In the genomic region with DNA sequence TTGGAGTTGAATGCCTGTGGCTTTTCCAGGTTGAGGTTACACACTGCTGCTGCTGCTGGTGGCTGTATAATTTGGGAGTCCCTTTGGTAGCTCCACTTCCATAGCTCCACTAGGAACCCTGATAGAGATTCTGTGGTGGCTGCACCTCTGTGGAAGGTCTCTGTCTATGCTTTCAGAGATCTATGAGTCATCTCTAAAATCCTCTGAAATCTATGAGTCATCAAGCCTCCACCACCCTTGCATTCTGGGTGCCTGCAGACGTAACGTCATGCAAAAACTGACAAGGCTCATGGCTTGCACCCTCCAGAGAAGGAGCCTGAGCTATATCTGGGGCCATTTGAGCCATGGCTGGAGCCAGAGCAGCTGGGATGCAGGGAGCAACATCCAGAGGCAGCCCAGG, we compare ENCODE assay signal across 9 cellular contexts.
DNase-seq lines count a peak whose midpoint lies in the region; ATAC-seq lines count a peak whose summit lies in the region.
"Had no signal": no experiment of that assay in that cellular context is flagged by ENCODE, and none has a peak within 500 bp of the region (broad histone marks: within the 10 kb centered on the region; RNA-seq: fewer than 3 reads in every experiment).

No MANE protein-coding gene starts in this region.

- ATAC-seq in GM18868 (IDR thresholded peaks at IDR 0.05; ENCODE audit: unreplicated experiment) (peak; percentile 80), HG03103 (IDR thresholded peaks at IDR 0.05; ENCODE audit: low read depth, unreplicated experiment) (peak; percentile 73), GM19397 (IDR thresholded peaks at IDR 0.05; ENCODE audit: unreplicated experiment) (no peak)

- peak; percentile 20 for DNase-seq in activated CD8-positive, alpha-beta memory T cell treated with anti-CD3 and anti-CD28 coated beads, Interleukin-2, amount 50 U/mL, for 4 hours
- peak; percentile 62 for DNase-seq in stimulated activated CD4-positive, alpha-beta T cell treated with anti-CD3 and anti-CD28 coated beads, Interleukin-15, amount 100 ng/mL, for 24 hours
- DNase-seq in UCSD-AML1 (lab: John Stamatoyannopoulos, UW; ENCODE audit: unreplicated experiment) (no peak), medulla oblongata (ENCODE audit: extremely low spot score) (no peak), NCI-H1105 treated with DMSO at 0.1 percent for 48 hours (lab: John Stamatoyannopoulos, UW) (no peak)
- DNase-seq: naive B cell had no signal

Comparison
In these comparisons a context has a peak if more than half of its experiments do, and no peak if none do; other contexts are left out.
1. DNase-seq: peak in activated CD8-positive, alpha-beta memory T cell treated with anti-CD3 and anti-CD28 coated beads, Interleukin-2, amount 50 U/mL, for 4 hours (single experiment) and stimulated activated CD4-positive, alpha-beta T cell treated with anti-CD3 and anti-CD28 coated beads, Interleukin-15, amount 100 ng/mL, for 24 hours (single experiment); none in UCSD-AML1 (single experiment), medulla oblongata (single experiment) and NCI-H1105 treated with DMSO at 0.1 percent for 48 hours (single experiment).